In the genomic region with DNA sequence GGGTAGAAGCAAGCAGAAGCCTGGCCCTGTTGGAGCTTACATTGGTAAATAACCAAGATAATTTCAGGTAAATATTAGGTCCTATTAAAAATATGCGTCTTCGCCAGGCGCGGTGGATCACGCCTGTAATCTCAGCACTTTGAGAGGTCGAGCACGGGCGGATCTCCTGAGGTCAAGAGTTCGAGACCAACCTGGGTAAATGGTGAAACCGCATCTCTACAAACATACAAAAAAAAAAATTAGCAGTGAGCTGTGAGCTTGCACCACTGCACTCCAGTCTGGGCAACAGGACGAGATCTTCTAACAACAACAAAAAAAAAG, we compare ENCODE assay signal across 1 cellular context.
TF ChIP-seq lines count a peak whose summit lies in the region.

No MANE protein-coding gene starts in this region.

TF ChIP-seq in A549, 52 proteins besides CTCF, POLR2A, EP300 and RAD21 (continued from another document):
- TF ChIP-seq, protein P1, sequence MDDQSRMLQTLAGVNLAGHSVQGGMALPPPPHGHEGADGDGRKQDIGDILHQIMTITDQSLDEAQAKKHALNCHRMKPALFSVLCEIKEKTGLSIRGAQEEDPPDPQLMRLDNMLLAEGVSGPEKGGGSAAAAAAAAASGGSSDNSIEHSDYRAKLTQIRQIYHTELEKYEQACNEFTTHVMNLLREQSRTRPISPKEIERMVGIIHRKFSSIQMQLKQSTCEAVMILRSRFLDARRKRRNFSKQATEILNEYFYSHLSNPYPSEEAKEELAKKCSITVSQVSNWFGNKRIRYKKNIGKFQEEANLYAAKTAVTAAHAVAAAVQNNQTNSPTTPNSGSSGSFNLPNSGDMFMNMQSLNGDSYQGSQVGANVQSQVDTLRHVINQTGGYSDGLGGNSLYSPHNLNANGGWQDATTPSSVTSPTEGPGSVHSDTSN (IDR thresholded peaks at IDR 0.05): no peak
- no peak for TF ChIP-seq KDM1A (IDR thresholded peaks at IDR 0.05; ENCODE audit: low read depth)
- TF ChIP-seq, protein P2, sequence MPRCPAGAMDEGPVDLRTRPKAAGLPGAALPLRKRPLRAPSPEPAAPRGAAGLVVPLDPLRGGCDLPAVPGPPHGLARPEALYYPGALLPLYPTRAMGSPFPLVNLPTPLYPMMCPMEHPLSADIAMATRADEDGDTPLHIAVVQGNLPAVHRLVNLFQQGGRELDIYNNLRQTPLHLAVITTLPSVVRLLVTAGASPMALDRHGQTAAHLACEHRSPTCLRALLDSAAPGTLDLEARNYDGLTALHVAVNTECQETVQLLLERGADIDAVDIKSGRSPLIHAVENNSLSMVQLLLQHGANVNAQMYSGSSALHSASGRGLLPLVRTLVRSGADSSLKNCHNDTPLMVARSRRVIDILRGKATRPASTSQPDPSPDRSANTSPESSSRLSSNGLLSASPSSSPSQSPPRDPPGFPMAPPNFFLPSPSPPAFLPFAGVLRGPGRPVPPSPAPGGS (IDR thresholded peaks at IDR 0.05): no peak
- no peak for TF ChIP-seq CHD2 (IDR thresholded peaks at IDR 0.05; ENCODE audit: low read length, partially characterized antibody)
- no peak for TF ChIP-seq ZC3H11A (IDR thresholded peaks at IDR 0.05)
- TF ChIP-seq EHMT2 (IDR thresholded peaks at IDR 0.05; ENCODE audit: low read depth): no peak
- TF ChIP-seq ESRRA (IDR thresholded peaks at IDR 0.05; ENCODE audit: borderline replicate concordance, low read length): no peak
- no peak for TF ChIP-seq HEYL (CRISPR knock-in tag; IDR thresholded peaks at IDR 0.05)
